ENCODE assay signal across 8 cellular contexts in genomic region chr10:44974628-44975431, GRCh38. TPM values are rescaled to one million over a fixed set of nuclear protein-coding genes. Genes with fewer than 3 reads are reported as not detected.
DNase-seq lines count a peak whose midpoint lies in the region; ATAC-seq lines count a peak whose summit lies in the region.

No MANE protein-coding gene starts in this region.

- peak; percentile 43 for DNase-seq in NK-92 treated with Interleukin-12 subunit alpha and Interleukin-12 subunit beta, amount 100 ng/mL, for 24 hours (lab: John Stamatoyannopoulos, UW)
- DNase-seq in NK-92 (lab: John Stamatoyannopoulos, UW; ENCODE audit: unreplicated experiment): no peak
- DNase-seq in NCI-H146 treated with DMSO at 0.1 percent for 48 hours (lab: John Stamatoyannopoulos, UW; ENCODE audit: unreplicated experiment): peak; percentile 6
- peak; percentile 74 for DNase-seq in activated CD4-positive, alpha-beta memory T cell treated with anti-CD3 and anti-CD28 coated beads for 36 hours
- peak; percentile 43 for DNase-seq in effector CD4-positive, alpha-beta T cell
- peak; percentile 63 to 82 for DNase-seq in lung microvascular endothelial cell (ENCODE audit: low read depth in 2 of 2)
- peak; percentile 49 for DNase-seq in stimulated activated CD8-positive, alpha-beta memory T cell treated with anti-CD3 and anti-CD28 coated beads, Interleukin-12 subunit alpha, Interleukin-12 subunit beta, amount 100 ng/mL, for 4 hours (ENCODE audit: low read depth)

- intact Hi-C loops in activated CD4-positive, alpha-beta memory T cell treated with anti-CD3 and anti-CD28 coated beads for 36 hours (cut with micrococcal nuclease): loop anchor here (1.0 kb wide), 3 partner anchors 16 to 43 kb away; partner anchors contain the start of genes RASSF4 and ZNF22

- H3K4me1 Mint-ChIP-seq in activated CD4-positive, alpha-beta memory T cell treated with anti-CD3 and anti-CD28 coated beads for 36 hours (ENCODE audit: low read depth): peaks cover 2% of the 10 kb centered on the region

- POLR2A ChIA-PET in activated CD4-positive, alpha-beta memory T cell treated with anti-CD3 and anti-CD28 coated beads for 36 hours (lab: Charles Lee): interaction anchor here (0.5 kb wide), 1 partner anchor 18 kb away, joined by 3 read pairs; no protein-coding TSS in a partner anchor

- peak; percentile 69 for ATAC-seq in HG02678 (IDR thresholded peaks at IDR 0.05; ENCODE audit: unreplicated experiment)

- H3K27ac Mint-ChIP-seq in activated CD4-positive, alpha-beta memory T cell treated with anti-CD3 and anti-CD28 coated beads for 36 hours: no peak overlapping the region

- no peaks in the 10 kb centered on the region for H3K9me3 Mint-ChIP-seq in activated CD4-positive, alpha-beta memory T cell treated with anti-CD3 and anti-CD28 coated beads for 36 hours

- no peaks in the 10 kb centered on the region for H3K36me3 Mint-ChIP-seq in activated CD4-positive, alpha-beta memory T cell treated with anti-CD3 and anti-CD28 coated beads for 36 hours

- no peaks in the 10 kb centered on the region for H3K27me3 Mint-ChIP-seq in activated CD4-positive, alpha-beta memory T cell treated with anti-CD3 and anti-CD28 coated beads for 36 hours

- peak overlapping the region; percentile 68 for H3K4me3 Mint-ChIP-seq in activated CD4-positive, alpha-beta memory T cell treated with anti-CD3 and anti-CD28 coated beads for 36 hours

- CTCF ChIA-PET in activated CD4-positive, alpha-beta memory T cell treated with anti-CD3 and anti-CD28 coated beads for 36 hours (lab: Charles Lee): interaction anchor here (0.9 to 2.3 kb wide), 6 partner anchors 14 to 42 kb away, joined by 3 to 28 read pairs (median 4); no protein-coding TSS in a partner anchor

RNA-seq across cellular contexts. Expression of gene DEPP1, which starts 3.8 kb away (rescaled TPM):
- total RNA-seq in activated CD4-positive, alpha-beta memory T cell treated with anti-CD3 and anti-CD28 coated beads for 36 hours: under 1 TPM; 0.34 to 0.40 TPM
- 164 and 225 TPM in 2 replicates for total RNA-seq in lung microvascular endothelial cell

RNA-seq across cellular contexts. Expression of gene RASSF4, which starts 15.2 kb away (rescaled TPM):
- total RNA-seq in activated CD4-positive, alpha-beta memory T cell treated with anti-CD3 and anti-CD28 coated beads for 36 hours: 1 to 10 TPM in 1 of 2 experiments, under 1 TPM in 1; 0.77 to 1.1 TPM
- total RNA-seq in lung microvascular endothelial cell: 6.1 and 14.1 TPM in 2 replicates

RNA-seq across cellular contexts. Expression of gene ZNF22, which starts 25.9 kb away (rescaled TPM):
- total RNA-seq in activated CD4-positive, alpha-beta memory T cell treated with anti-CD3 and anti-CD28 coated beads for 36 hours: 10 to 100 TPM; 19.3 to 19.9 TPM
- total RNA-seq in lung microvascular endothelial cell: 30.1 and 39.3 TPM in 2 replicates

Comparison
In these comparisons a context has a peak if more than half of its experiments do, and no peak if none do; other contexts are left out.
1. RNA of gene DEPP1, which starts 3.8 kb away (total RNA-seq): 164 to 225 TPM in lung microvascular endothelial cell; 0.34 to 0.40 TPM in activated CD4-positive, alpha-beta memory T cell treated with anti-CD3 and anti-CD28 coated beads for 36 hours; every median in the first group is over 100 times any median in the second.